Comparison of ENCODE assay signal across 1 cellular context in the genomic region with DNA sequence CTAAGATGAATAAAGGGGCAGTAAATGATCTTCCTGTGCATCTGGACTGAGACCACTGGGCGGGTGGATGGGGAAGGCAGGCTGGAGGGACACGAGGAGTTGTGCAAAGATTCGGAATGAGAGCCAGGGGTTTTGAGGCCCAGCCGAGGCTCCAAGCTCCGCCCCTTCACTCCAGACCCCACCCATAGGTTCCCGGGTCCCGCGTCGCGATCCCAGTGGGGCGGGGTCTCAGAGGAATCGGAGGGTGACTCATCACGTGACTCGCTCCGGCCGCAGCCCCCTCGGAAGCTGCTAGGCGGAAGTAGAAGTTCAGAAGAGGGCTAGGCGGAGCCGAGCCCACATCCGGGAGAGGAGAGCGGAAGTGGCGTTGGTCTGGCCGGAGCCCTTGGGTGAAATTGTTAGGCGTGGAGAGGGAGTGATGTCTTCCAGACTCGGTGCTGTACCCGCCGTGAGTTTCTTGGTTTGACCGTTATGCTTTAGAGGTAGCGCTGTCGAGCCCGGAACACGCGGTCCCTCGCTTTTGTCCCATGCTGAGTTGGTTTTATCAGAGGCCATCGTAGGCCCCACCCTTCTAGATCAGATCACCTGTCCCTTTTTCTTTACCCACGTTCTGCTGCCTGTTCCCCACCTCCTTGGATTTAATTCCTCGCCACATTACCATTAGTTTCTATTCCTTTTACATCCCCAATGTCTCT.
TF ChIP-seq lines count a peak whose summit lies in the region.

Gene ZNF512 (plus strand): TSS at position 348 of the 695 bp plus-strand sequence. CDS start 71 bp downstream, at position 419.

TF ChIP-seq in HepG2, 621 proteins besides CTCF, POLR2A, EP300 and RAD21 (continued from another document and continues in another):
- no peak for TF ChIP-seq ZNF484 (CRISPR knock-in tag; IDR thresholded peaks at IDR 0.05; ENCODE audit: borderline replicate concordance, low read depth)
- TF ChIP-seq HNRNPUL1 (IDR thresholded peaks at IDR 0.05; ENCODE audit: low read depth, low read length), result no peak
- TF ChIP-seq AHDC1 (CRISPR knock-in tag; IDR thresholded peaks at IDR 0.05; ENCODE audit: borderline replicate concordance), result peak; percentile 5; the same call in 1 of the 2 replicates
- TF ChIP-seq, protein P1, sequence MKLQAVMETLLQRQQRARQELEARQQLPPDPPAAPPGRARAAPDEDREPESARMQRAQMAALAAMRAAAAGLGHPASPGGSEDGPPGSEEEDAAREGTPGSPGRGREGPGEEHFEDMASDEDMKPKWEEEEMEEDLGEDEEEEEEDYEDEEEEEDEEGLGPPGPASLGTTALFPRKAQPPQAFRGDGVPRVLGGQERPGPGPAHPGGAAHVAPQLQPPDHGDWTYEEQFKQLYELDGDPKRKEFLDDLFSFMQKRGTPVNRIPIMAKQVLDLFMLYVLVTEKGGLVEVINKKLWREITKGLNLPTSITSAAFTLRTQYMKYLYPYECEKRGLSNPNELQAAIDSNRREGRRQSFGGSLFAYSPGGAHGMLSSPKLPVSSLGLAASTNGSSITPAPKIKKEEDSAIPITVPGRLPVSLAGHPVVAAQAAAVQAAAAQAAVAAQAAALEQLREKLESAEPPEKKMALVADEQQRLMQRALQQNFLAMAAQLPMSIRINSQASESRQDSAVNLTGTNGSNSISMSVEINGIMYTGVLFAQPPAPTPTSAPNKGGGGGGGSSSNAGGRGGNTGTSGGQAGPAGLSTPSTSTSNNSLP (IDR thresholded peaks at IDR 0.05; ENCODE audit: low read depth, low read length), result no peak
- TF ChIP-seq ZSCAN30 (CRISPR knock-in tag; IDR thresholded peaks at IDR 0.05), result 0 out of 2 replicates have a peak, but pooled peaks have one; percentile 83
- no peak for TF ChIP-seq CERS6 (CRISPR knock-in tag; IDR thresholded peaks at IDR 0.05)
- TF ChIP-seq NFYC (CRISPR knock-in tag; IDR thresholded peaks at IDR 0.05), result peak; percentile 63
- TF ChIP-seq SMARCC2 (IDR thresholded peaks at IDR 0.05), result no peak
- TF ChIP-seq, protein P2, sequence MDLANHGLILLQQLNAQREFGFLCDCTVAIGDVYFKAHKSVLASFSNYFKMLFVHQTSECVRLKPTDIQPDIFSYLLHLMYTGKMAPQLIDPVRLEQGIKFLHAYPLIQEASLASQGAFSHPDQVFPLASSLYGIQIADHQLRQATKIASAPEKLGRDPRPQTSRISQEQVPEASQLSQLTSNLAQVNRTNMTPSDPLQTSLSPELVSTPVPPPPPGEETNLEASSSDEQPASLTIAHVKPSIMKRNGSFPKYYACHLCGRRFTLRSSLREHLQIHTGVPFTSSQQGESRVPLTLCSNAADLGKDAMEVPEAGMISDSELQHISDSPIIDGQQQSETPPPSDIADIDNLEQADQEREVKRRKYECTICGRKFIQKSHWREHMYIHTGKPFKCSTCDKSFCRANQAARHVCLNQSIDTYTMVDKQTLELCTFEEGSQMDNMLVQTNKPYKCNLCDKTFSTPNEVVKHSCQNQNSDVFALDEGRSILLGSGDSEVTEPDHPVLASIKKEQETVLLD (CRISPR knock-in tag; IDR thresholded peaks at IDR 0.05; ENCODE audit: low read depth), result no peak
- 0 out of 2 replicates have a peak, but pooled peaks have one; percentile 30 for TF ChIP-seq ZNF790 (CRISPR knock-in tag; IDR thresholded peaks at IDR 0.05; ENCODE audit: borderline replicate concordance)
- no peak for TF ChIP-seq ZNF432 (CRISPR knock-in tag; IDR thresholded peaks at IDR 0.05; ENCODE audit: borderline replicate concordance)
- TF ChIP-seq HNRNPL (IDR thresholded peaks at IDR 0.05; ENCODE audit: low read depth, low read length), result 0 out of 2 replicates have a peak, but pooled peaks have one; percentile 72
- no peak for TF ChIP-seq CCAR2 (optimal IDR thresholded peaks at IDR 0.05; ENCODE audit: low read depth, low read length)
- peak; percentile 47; the same call in 1 of the 2 replicates for TF ChIP-seq ZNF792 (CRISPR knock-in tag; IDR thresholded peaks at IDR 0.05)
- TF ChIP-seq ZNF616 (CRISPR knock-in tag; IDR thresholded peaks at IDR 0.05; ENCODE audit: low read depth), result no peak; the same call in 1 of the 2 replicates
- 0 out of 2 replicates have a peak, but pooled peaks have one; percentile 1 for TF ChIP-seq NCOA1 (CRISPR knock-in tag; IDR thresholded peaks at IDR 0.05)
- TF ChIP-seq KIAA2018 (CRISPR knock-in tag; IDR thresholded peaks at IDR 0.05; ENCODE audit: borderline replicate concordance), result no peak
- TF ChIP-seq YY1 (IDR thresholded peaks at IDR 0.05; ENCODE audit: insufficient read depth, insufficient replicate concordance, low read depth, low read length), result peak; percentile 49
- no peak for TF ChIP-seq ZKSCAN5 (CRISPR knock-in tag; IDR thresholded peaks at IDR 0.05)
- TF ChIP-seq ZMAT5 (CRISPR knock-in tag; IDR thresholded peaks at IDR 0.05; ENCODE audit: borderline replicate concordance, low read depth), result no peak
- TF ChIP-seq ZNF878 (CRISPR knock-in tag; IDR thresholded peaks at IDR 0.05), result 0 out of 2 replicates have a peak, but pooled peaks have one; percentile 19
- TF ChIP-seq ZNF441 (CRISPR knock-in tag; IDR thresholded peaks at IDR 0.05; ENCODE audit: borderline replicate concordance), result no peak
- TF ChIP-seq KMT2B (CRISPR knock-in tag; IDR thresholded peaks at IDR 0.05), result peak; percentile 88
- TF ChIP-seq ZFP36L2 (CRISPR knock-in tag; IDR thresholded peaks at IDR 0.05), result no peak
- TF ChIP-seq, protein P3, sequence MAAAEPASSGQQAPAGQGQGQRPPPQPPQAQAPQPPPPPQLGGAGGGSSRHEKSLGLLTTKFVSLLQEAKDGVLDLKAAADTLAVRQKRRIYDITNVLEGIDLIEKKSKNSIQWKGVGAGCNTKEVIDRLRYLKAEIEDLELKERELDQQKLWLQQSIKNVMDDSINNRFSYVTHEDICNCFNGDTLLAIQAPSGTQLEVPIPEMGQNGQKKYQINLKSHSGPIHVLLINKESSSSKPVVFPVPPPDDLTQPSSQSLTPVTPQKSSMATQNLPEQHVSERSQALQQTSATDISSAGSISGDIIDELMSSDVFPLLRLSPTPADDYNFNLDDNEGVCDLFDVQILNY (CRISPR knock-in tag; conservative IDR thresholded peaks at IDR 0.05), result no peak
- TF ChIP-seq HMG20B (CRISPR knock-in tag; conservative IDR thresholded peaks at IDR 0.05), result 0 out of 2 replicates have a peak, but pooled peaks have one; percentile 37
- no peak for TF ChIP-seq MTF2 (CRISPR knock-in tag; IDR thresholded peaks at IDR 0.05; ENCODE audit: borderline replicate concordance)
- TF ChIP-seq FOXP1 (IDR thresholded peaks at IDR 0.05), result no peak
- TF ChIP-seq FOXP1 (CRISPR knock-in tag; IDR thresholded peaks at IDR 0.05), result no peak
- TF ChIP-seq CREM (IDR thresholded peaks at IDR 0.05), result peak; percentile 77
- no peak for TF ChIP-seq CREM (CRISPR knock-in tag; IDR thresholded peaks at IDR 0.05)
- TF ChIP-seq HNRNPH1 (optimal IDR thresholded peaks at IDR 0.05; ENCODE audit: low read depth, low read length), result no peak
- TF ChIP-seq ZNF253 (CRISPR knock-in tag; IDR thresholded peaks at IDR 0.05; ENCODE audit: borderline replicate concordance), result no peak
- TF ChIP-seq XRCC5 (optimal IDR thresholded peaks at IDR 0.05; ENCODE audit: low read length), result no peak
- TF ChIP-seq BORCS8-MEF2B (CRISPR knock-in tag; IDR thresholded peaks at IDR 0.05), result peak; percentile 67; the same call in 1 of the 2 replicates
- TF ChIP-seq ZNF660 (CRISPR knock-in tag; IDR thresholded peaks at IDR 0.05; ENCODE audit: borderline replicate concordance, low read depth), result no peak
